8 cellular contexts compared by ENCODE assay signal in genomic region chr3:17774180-17774910, GRCh38. TPM values are rescaled to one million over a fixed set of nuclear protein-coding genes. Genes with fewer than 3 reads are reported as not detected.
DNase-seq lines count a peak whose midpoint lies in the region; ATAC-seq and TF ChIP-seq lines count a peak whose summit lies in the region.
"Not testable (repeated sequence)": the region's sequence is repeated elsewhere in the genome, so short reads cannot be mapped to it uniquely, and the experiment has no call there.

No MANE protein-coding gene starts in this region.

- H3K27me3 Mint-ChIP-seq in T-helper 2 cell treated with Interferon-gamma antibody and Interleukin-4, amounts not matched to agents 5 μg/mL and 100 μg/mL, for 36 hours (ENCODE audit: low read depth) = peaks cover 20% of the 10 kb centered on the region
- peaks cover 11% of the 10 kb centered on the region for H3K27me3 Mint-ChIP-seq in activated T-helper 17 cell treated with anti-CD3 and anti-CD28 coated beads, Interleukin-2, amount 50 U/mL, for 72 hours
- H3K27me3 Mint-ChIP-seq in activated naive CD8-positive, alpha-beta T cell treated with anti-CD3 and anti-CD28 coated beads, Interleukin-2, amount 50 U/mL, for 24 hours = peaks cover 37% of the 10 kb centered on the region
- H3K27me3 Mint-ChIP-seq in stimulated activated naive CD8-positive, alpha-beta T cell treated with anti-CD3 and anti-CD28 coated beads, Interleukin-15, Interleukin-2, amounts not matched to agents 100 ng/mL and 50 ng/mL, for 24 hours = peaks cover 32% of the 10 kb centered on the region

- H3K4me1 Mint-ChIP-seq in T-helper 2 cell treated with Interferon-gamma antibody and Interleukin-4, amounts not matched to agents 5 μg/mL and 100 μg/mL, for 36 hours (ENCODE audit: low read depth) = peaks cover 26% of the 10 kb centered on the region
- H3K4me1 Mint-ChIP-seq in activated T-helper 17 cell treated with anti-CD3 and anti-CD28 coated beads, Interleukin-2, amount 50 U/mL, for 72 hours = peaks cover 11% of the 10 kb centered on the region
- peaks cover 38% of the 10 kb centered on the region for H3K4me1 Mint-ChIP-seq in activated naive CD8-positive, alpha-beta T cell treated with anti-CD3 and anti-CD28 coated beads, Interleukin-2, amount 50 U/mL, for 24 hours
- H3K4me1 Mint-ChIP-seq in stimulated activated naive CD8-positive, alpha-beta T cell treated with anti-CD3 and anti-CD28 coated beads, Interleukin-15, Interleukin-2, amounts not matched to agents 100 ng/mL and 50 ng/mL, for 24 hours (ENCODE audit: low read depth) = peaks cover 29% of the 10 kb centered on the region

- not testable (repeated sequence) for H3K27me3 ChIP-seq in neutrophil

- ATAC-seq in activated T-helper 17 cell treated with anti-CD3 and anti-CD28 coated beads, Interleukin-2, amount 50 U/mL, for 72 hours (replicated peaks) = peak; percentile 82
- peak; percentile 82 for ATAC-seq in activated naive CD8-positive, alpha-beta T cell treated with anti-CD3 and anti-CD28 coated beads, Interleukin-2, amount 50 U/mL, for 24 hours

- H3K36me3 Mint-ChIP-seq in T-helper 2 cell treated with Interferon-gamma antibody and Interleukin-4, amounts not matched to agents 5 μg/mL and 100 μg/mL, for 36 hours (ENCODE audit: low read depth) = peaks cover 24% of the 10 kb centered on the region
- peaks cover 14% of the 10 kb centered on the region for H3K36me3 Mint-ChIP-seq in activated T-helper 17 cell treated with anti-CD3 and anti-CD28 coated beads, Interleukin-2, amount 50 U/mL, for 72 hours (ENCODE audit: low read depth)
- H3K36me3 Mint-ChIP-seq in activated naive CD8-positive, alpha-beta T cell treated with anti-CD3 and anti-CD28 coated beads, Interleukin-2, amount 50 U/mL, for 24 hours (ENCODE audit: low read depth); stimulated activated naive CD8-positive, alpha-beta T cell treated with anti-CD3 and anti-CD28 coated beads, Interleukin-15, Interleukin-2, amounts not matched to agents 100 ng/mL and 50 ng/mL, for 24 hours (ENCODE audit: low read depth): not testable (repeated sequence)

- not testable (repeated sequence) for TF ChIP-seq CTCF in neutrophil (IDR thresholded peaks at IDR 0.05)

- H3K4me3 ChIP-seq in neutrophil (ENCODE audit: low read depth in 1 of 2, low read length in 1 of 2) = peak overlapping the region; percentile 25 to 51

- H3K36me3 ChIP-seq in neutrophil = not testable (repeated sequence)

- peaks cover 3 to 34% of the 10 kb centered on the region in 2 experiments for H3K4me1 ChIP-seq in neutrophil (ENCODE audit: control insufficient read depth in 1 of 2, insufficient read depth in 1 of 2, low read depth in 1 of 2, low read length in 1 of 2)

- peak overlapping the region; percentile 38 for H3K27ac ChIP-seq in neutrophil

- not testable (repeated sequence) for H3K9me3 ChIP-seq in neutrophil

- H3K4me3 Mint-ChIP-seq in T-helper 2 cell treated with Interferon-gamma antibody and Interleukin-4, amounts not matched to agents 5 μg/mL and 100 μg/mL, for 36 hours = peak overlapping the region; percentile 84
- H3K4me3 Mint-ChIP-seq in activated T-helper 17 cell treated with anti-CD3 and anti-CD28 coated beads, Interleukin-2, amount 50 U/mL, for 72 hours = peak overlapping the region; percentile 76
- peak overlapping the region; percentile 78 for H3K4me3 Mint-ChIP-seq in activated naive CD8-positive, alpha-beta T cell treated with anti-CD3 and anti-CD28 coated beads, Interleukin-2, amount 50 U/mL, for 24 hours
- H3K4me3 Mint-ChIP-seq in stimulated activated naive CD8-positive, alpha-beta T cell treated with anti-CD3 and anti-CD28 coated beads, Interleukin-15, Interleukin-2, amounts not matched to agents 100 ng/mL and 50 ng/mL, for 24 hours = peak overlapping the region; percentile 78

- H3K9me3 Mint-ChIP-seq in T-helper 2 cell treated with Interferon-gamma antibody and Interleukin-4, amounts not matched to agents 5 μg/mL and 100 μg/mL, for 36 hours = peaks cover 11% of the 10 kb centered on the region
- not testable (repeated sequence) for H3K9me3 Mint-ChIP-seq in activated T-helper 17 cell treated with anti-CD3 and anti-CD28 coated beads, Interleukin-2, amount 50 U/mL, for 72 hours; activated naive CD8-positive, alpha-beta T cell treated with anti-CD3 and anti-CD28 coated beads, Interleukin-2, amount 50 U/mL, for 24 hours; stimulated activated naive CD8-positive, alpha-beta T cell treated with anti-CD3 and anti-CD28 coated beads, Interleukin-15, Interleukin-2, amounts not matched to agents 100 ng/mL and 50 ng/mL, for 24 hours

- DNase-seq in GDM1 (lab: John Stamatoyannopoulos, UW) = peak; percentile 79
- peak; percentile 70 for DNase-seq in T-helper 2 cell treated with Interferon-gamma antibody and Interleukin-4, amounts not matched to agents 5 μg/mL and 100 μg/mL, for 36 hours (ENCODE audit: low spot score)
- peak; percentile 11 to 40 (median 30) for DNase-seq in activated CD8-positive, alpha-beta memory T cell treated with anti-CD3 and anti-CD28 coated beads for 48 hours (ENCODE audit: low read depth in 2 of 3, low spot score in 2 of 3)
- DNase-seq in activated naive CD8-positive, alpha-beta T cell treated with anti-CD3 and anti-CD28 coated beads, Interleukin-2, amount 50 U/mL, for 24 hours = peak; percentile 66
- DNase-seq in stimulated activated CD8-positive, alpha-beta memory T cell treated with anti-CD3 and anti-CD28 coated beads, Interleukin-15, amount 100 ng/mL, for 1 hour (ENCODE audit: low read depth) = peak; percentile 10

- H3K27ac Mint-ChIP-seq in T-helper 2 cell treated with Interferon-gamma antibody and Interleukin-4, amounts not matched to agents 5 μg/mL and 100 μg/mL, for 36 hours = peak overlapping the region; percentile 67
- H3K27ac Mint-ChIP-seq in activated T-helper 17 cell treated with anti-CD3 and anti-CD28 coated beads, Interleukin-2, amount 50 U/mL, for 72 hours = peak overlapping the region; percentile 81
- H3K27ac Mint-ChIP-seq in activated naive CD8-positive, alpha-beta T cell treated with anti-CD3 and anti-CD28 coated beads, Interleukin-2, amount 50 U/mL, for 24 hours = peak overlapping the region; percentile 87
- peak overlapping the region; percentile 92 for H3K27ac Mint-ChIP-seq in stimulated activated naive CD8-positive, alpha-beta T cell treated with anti-CD3 and anti-CD28 coated beads, Interleukin-15, Interleukin-2, amounts not matched to agents 100 ng/mL and 50 ng/mL, for 24 hours

RNA-seq across cellular contexts. Expression of gene TBC1D5, which starts 31.9 kb away (rescaled TPM):
- 10 to 100 TPM; 43.9 to 53.2 TPM for total RNA-seq in activated T-helper 17 cell treated with anti-CD3 and anti-CD28 coated beads, Interleukin-2, amount 50 U/mL, for 72 hours

Comparison
In these comparisons a context has a peak if more than half of its experiments do, and no peak if none do; other contexts are left out.
1. Peak in every context shown above with its lines: DNase-seq, ATAC-seq, H3K4me3 ChIP-seq and H3K27ac ChIP-seq.
2. DNase-seq: peak in every context shown above with its lines; median percentile 79 in GDM1; 70 in T-helper 2 cell treated with Interferon-gamma antibody and Interleukin-4, amounts not matched to agents 5 μg/mL and 100 μg/mL, for 36 hours; 66 in activated naive CD8-positive, alpha-beta T cell treated with anti-CD3 and anti-CD28 coated beads, Interleukin-2, amount 50 U/mL, for 24 hours; 30 in activated CD8-positive, alpha-beta memory T cell treated with anti-CD3 and anti-CD28 coated beads for 48 hours; 10 in stimulated activated CD8-positive, alpha-beta memory T cell treated with anti-CD3 and anti-CD28 coated beads, Interleukin-15, amount 100 ng/mL, for 1 hour.